ENCODE assay signal across 1 cellular context in the genomic region with DNA sequence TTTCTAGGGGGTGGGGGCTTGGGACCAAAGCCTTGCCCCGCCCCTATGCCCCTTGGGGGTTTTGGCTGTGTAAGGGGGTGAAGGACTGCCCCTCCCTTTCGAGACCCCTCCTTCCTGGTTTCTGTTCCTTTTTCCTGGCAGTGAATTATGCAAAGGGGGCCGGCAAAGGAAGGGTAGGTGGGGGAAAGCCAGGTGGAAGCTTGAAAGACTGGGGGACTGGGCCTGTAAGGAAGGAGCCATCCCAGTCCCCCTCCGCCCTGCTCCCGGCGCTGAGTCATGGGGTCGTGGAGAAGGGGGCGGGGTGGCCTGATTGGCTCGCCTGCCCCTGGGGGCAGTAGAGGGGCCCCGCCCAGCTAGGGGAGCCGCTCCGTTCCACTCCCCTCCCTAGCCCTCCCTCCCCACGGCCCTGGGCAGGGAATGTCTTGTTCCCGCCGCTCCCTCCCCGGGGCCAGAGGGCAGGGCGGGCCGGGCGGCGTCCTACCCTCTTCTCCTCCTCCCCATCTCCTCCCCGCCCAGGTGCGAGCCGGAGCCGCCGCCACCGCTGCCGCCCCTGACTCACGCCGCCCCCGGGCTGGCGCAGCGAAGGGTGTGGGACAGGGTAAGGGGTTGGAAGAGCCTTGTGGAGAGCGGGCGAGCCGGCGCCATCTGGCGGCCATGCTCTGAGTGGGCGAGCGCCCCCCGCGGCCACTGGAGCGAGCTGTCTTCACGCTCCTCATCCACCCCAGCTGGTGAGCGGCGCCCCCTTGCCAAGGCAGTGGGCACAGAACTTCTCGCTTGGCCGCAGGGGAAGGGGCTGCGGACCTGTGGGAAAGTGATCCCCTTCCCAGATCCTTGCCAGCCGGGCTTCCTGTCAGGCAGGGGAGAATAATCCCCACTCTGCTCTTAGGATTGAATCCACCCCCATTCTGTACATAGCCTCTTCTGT.
TF ChIP-seq lines count a peak whose summit lies in the region.

No MANE protein-coding gene starts in this region.

TF ChIP-seq in K562, 482 proteins besides CTCF, POLR2A, EP300 and RAD21 (continued from another document and continues in another):
- TF ChIP-seq CREB1 (IDR thresholded peaks at IDR 0.05) (peak; percentile 39), CREB1 (CRISPR knock-in tag; IDR thresholded peaks at IDR 0.05) (peak; percentile 70), POU5F1 (IDR thresholded peaks at IDR 0.05; ENCODE audit: borderline replicate concordance, low read depth, low read length, partially characterized antibody) (no peak), ELF2 (CRISPR knock-in tag; IDR thresholded peaks at IDR 0.05) (peak; percentile 74), THRAP3 (IDR thresholded peaks at IDR 0.05; ENCODE audit: borderline replicate concordance) (no peak), ELF4 (CRISPR knock-in tag; IDR thresholded peaks at IDR 0.05) (peak; percentile 90), ZBED1 (IDR thresholded peaks at IDR 0.05) (peak; percentile 72; the same call in 1 of the 2 replicates), CBFA2T3 (IDR thresholded peaks at IDR 0.05) (peak; percentile 48), DPF2 (IDR thresholded peaks at IDR 0.05) (peak; percentile 73; the same call in 1 of the 2 replicates), MAZ (CRISPR knock-in tag; conservative IDR thresholded peaks at IDR 0.05 in 1 of 2, IDR thresholded peaks at IDR 0.05 in 1 of 2) (peak; percentile 98 to 99), KLF16 (IDR thresholded peaks at IDR 0.05) (peak; percentile 79), ZNF165 (CRISPR knock-in tag; IDR thresholded peaks at IDR 0.05; ENCODE audit: borderline replicate concordance) (no peak), CCNT2 (IDR thresholded peaks at IDR 0.05; ENCODE audit: borderline replicate concordance, extremely low read depth, insufficient read length, low read depth, low read length) (peak; percentile 95), PTBP1 (IDR thresholded peaks at IDR 0.05; ENCODE audit: low read depth, low read length) (no peak), RUNX1 (IDR thresholded peaks at IDR 0.05; ENCODE audit: low read depth) (no peak), HNRNPLL (IDR thresholded peaks at IDR 0.05; ENCODE audit: low read depth, low read length, poor library complexity, severe bottlenecking) (no peak), YY1 (IDR thresholded peaks at IDR 0.05; ENCODE audit: borderline replicate concordance in 1 of 3, control insufficient read depth in 1 of 3, extremely low read depth in 1 of 3, insufficient read depth in 3 of 3, insufficient read length in 1 of 3, insufficient replicate concordance in 2 of 3, low read depth in 1 of 3, low read length in 2 of 3) (peak in 2 of 3 experiments; percentile 74 to 81), ARID2 (IDR thresholded peaks at IDR 0.05) (peak; percentile 78), PHF21A (IDR thresholded peaks at IDR 0.05; ENCODE audit: borderline replicate concordance, low read depth) (peak; percentile 91; the same call in 1 of the 2 replicates), CBX5 (IDR thresholded peaks at IDR 0.05; ENCODE audit: borderline replicate concordance, low read depth) (0 out of 2 replicates have a peak, but pooled peaks have one; percentile 31), KAT2B (IDR thresholded peaks at IDR 0.05; ENCODE audit: low read depth, low read length) (no peak), ZC3H8 (IDR thresholded peaks at IDR 0.05) (no peak), ATF7 (IDR thresholded peaks at IDR 0.05) (peak; percentile 82), NRF1 (conservative IDR thresholded peaks at IDR 0.05 in 1 of 2, IDR thresholded peaks at IDR 0.05 in 1 of 2) (peak; percentile 65 to 75), CC2D1A (IDR thresholded peaks at IDR 0.05) (0 out of 2 replicates have a peak, but pooled peaks have one; percentile 21), ZNF184 (CRISPR knock-in tag; IDR thresholded peaks at IDR 0.05) (no peak), MEIS2 (IDR thresholded peaks at IDR 0.05; ENCODE audit: partially characterized antibody) (peak; percentile 24), TRIM28 (IDR thresholded peaks at IDR 0.05) (peak; percentile 32; the same call in 1 of the 2 replicates), CBX1 (IDR thresholded peaks at IDR 0.05; ENCODE audit: low read depth) (peak; percentile 88), RB1 (IDR thresholded peaks at IDR 0.05; ENCODE audit: low read depth) (peak; percentile 96), POLR2B (IDR thresholded peaks at IDR 0.05; ENCODE audit: low read depth, partially characterized antibody) (peak; percentile 68), MED1 (CRISPR knock-in tag; IDR thresholded peaks at IDR 0.05; ENCODE audit: borderline replicate concordance) (no peak), POLR2AphosphoS5 (IDR thresholded peaks at IDR 0.05; ENCODE audit: control insufficient read depth, insufficient read depth, low read depth, low read length) (peak; percentile 55; the same call in 1 of the 2 replicates), ATF1 (CRISPR knock-in tag; IDR thresholded peaks at IDR 0.05) (no peak), ATF1 (tag; IDR thresholded peaks at IDR 0.05) (peak; percentile 67), ZNF431 (CRISPR knock-in tag; IDR thresholded peaks at IDR 0.05) (peak; percentile 21; the same call in 1 of the 2 replicates), KDM4B (IDR thresholded peaks at IDR 0.05; ENCODE audit: borderline replicate concordance in 2 of 2, low read depth in 1 of 2) (0 out of 4 replicates have a peak, but pooled peaks of 1 of the 2 experiments have one; percentile 53), RBFOX2 (IDR thresholded peaks at IDR 0.05; ENCODE audit: low read depth, low read length) (peak; percentile 81), ETV6 (IDR thresholded peaks at IDR 0.05; ENCODE audit: borderline replicate concordance in 1 of 2, low read depth in 2 of 2, low read length in 1 of 2) (0 out of 4 replicates have a peak, but pooled peaks of 1 of the 2 experiments have one; percentile 55), ETV6 (CRISPR knock-in tag; IDR thresholded peaks at IDR 0.05; ENCODE audit: borderline replicate concordance) (no peak), POLR2H (tag; IDR thresholded peaks at IDR 0.05; ENCODE audit: low read depth) (peak; percentile 57; the same call in 1 of the 2 replicates), HDGF (IDR thresholded peaks at IDR 0.05) (0 out of 2 replicates have a peak, but pooled peaks have one; percentile 41), MTA3 (IDR thresholded peaks at IDR 0.05; ENCODE audit: borderline replicate concordance) (peak; percentile 97), BCOR (IDR thresholded peaks at IDR 0.05) (peak; percentile 45; the same call in 1 of the 2 replicates), NFE2L1 (tag; IDR thresholded peaks at IDR 0.05; ENCODE audit: borderline replicate concordance, low read depth) (no peak), U2AF1 (optimal IDR thresholded peaks at IDR 0.05; ENCODE audit: low read depth, low read length) (peak; percentile 82)
- TF ChIP-seq, protein P1, sequence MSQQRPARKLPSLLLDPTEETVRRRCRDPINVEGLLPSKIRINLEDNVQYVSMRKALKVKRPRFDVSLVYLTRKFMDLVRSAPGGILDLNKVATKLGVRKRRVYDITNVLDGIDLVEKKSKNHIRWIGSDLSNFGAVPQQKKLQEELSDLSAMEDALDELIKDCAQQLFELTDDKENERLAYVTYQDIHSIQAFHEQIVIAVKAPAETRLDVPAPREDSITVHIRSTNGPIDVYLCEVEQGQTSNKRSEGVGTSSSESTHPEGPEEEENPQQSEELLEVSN (IDR thresholded peaks at IDR 0.05; ENCODE audit: borderline replicate concordance in 1 of 2, extremely low read depth in 1 of 2, insufficient read depth in 1 of 2, insufficient read length in 1 of 2, low read depth in 1 of 2, low read length in 1 of 2, poor library complexity in 1 of 2, severe bottlenecking in 1 of 2) = peak; percentile 33 to 41
- TF ChIP-seq, protein P2, sequence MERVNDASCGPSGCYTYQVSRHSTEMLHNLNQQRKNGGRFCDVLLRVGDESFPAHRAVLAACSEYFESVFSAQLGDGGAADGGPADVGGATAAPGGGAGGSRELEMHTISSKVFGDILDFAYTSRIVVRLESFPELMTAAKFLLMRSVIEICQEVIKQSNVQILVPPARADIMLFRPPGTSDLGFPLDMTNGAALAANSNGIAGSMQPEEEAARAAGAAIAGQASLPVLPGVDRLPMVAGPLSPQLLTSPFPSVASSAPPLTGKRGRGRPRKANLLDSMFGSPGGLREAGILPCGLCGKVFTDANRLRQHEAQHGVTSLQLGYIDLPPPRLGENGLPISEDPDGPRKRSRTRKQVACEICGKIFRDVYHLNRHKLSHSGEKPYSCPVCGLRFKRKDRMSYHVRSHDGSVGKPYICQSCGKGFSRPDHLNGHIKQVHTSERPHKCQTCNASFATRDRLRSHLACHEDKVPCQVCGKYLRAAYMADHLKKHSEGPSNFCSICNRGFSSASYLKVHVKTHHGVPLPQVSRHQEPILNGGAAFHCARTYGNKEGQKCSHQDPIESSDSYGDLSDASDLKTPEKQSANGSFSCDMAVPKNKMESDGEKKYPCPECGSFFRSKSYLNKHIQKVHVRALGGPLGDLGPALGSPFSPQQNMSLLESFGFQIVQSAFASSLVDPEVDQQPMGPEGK (CRISPR knock-in tag; IDR thresholded peaks at IDR 0.05; ENCODE audit: borderline replicate concordance) = no peak
- TF ChIP-seq, protein P3, sequence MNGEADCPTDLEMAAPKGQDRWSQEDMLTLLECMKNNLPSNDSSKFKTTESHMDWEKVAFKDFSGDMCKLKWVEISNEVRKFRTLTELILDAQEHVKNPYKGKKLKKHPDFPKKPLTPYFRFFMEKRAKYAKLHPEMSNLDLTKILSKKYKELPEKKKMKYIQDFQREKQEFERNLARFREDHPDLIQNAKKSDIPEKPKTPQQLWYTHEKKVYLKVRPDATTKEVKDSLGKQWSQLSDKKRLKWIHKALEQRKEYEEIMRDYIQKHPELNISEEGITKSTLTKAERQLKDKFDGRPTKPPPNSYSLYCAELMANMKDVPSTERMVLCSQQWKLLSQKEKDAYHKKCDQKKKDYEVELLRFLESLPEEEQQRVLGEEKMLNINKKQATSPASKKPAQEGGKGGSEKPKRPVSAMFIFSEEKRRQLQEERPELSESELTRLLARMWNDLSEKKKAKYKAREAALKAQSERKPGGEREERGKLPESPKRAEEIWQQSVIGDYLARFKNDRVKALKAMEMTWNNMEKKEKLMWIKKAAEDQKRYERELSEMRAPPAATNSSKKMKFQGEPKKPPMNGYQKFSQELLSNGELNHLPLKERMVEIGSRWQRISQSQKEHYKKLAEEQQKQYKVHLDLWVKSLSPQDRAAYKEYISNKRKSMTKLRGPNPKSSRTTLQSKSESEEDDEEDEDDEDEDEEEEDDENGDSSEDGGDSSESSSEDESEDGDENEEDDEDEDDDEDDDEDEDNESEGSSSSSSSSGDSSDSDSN (IDR thresholded peaks at IDR 0.05; ENCODE audit: borderline replicate concordance in 1 of 2, low read depth in 2 of 2, low read length in 2 of 2) = peak; percentile 58 to 95; a peak in 2 of 4 replicates
- TF ChIP-seq, protein P4, sequence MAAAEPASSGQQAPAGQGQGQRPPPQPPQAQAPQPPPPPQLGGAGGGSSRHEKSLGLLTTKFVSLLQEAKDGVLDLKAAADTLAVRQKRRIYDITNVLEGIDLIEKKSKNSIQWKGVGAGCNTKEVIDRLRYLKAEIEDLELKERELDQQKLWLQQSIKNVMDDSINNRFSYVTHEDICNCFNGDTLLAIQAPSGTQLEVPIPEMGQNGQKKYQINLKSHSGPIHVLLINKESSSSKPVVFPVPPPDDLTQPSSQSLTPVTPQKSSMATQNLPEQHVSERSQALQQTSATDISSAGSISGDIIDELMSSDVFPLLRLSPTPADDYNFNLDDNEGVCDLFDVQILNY (CRISPR knock-in tag; IDR thresholded peaks at IDR 0.05) = peak; percentile 91; the same call in 1 of the 2 replicates
- TF ChIP-seq, protein P5, sequence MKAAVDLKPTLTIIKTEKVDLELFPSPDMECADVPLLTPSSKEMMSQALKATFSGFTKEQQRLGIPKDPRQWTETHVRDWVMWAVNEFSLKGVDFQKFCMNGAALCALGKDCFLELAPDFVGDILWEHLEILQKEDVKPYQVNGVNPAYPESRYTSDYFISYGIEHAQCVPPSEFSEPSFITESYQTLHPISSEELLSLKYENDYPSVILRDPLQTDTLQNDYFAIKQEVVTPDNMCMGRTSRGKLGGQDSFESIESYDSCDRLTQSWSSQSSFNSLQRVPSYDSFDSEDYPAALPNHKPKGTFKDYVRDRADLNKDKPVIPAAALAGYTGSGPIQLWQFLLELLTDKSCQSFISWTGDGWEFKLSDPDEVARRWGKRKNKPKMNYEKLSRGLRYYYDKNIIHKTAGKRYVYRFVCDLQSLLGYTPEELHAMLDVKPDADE (conservative IDR thresholded peaks at IDR 0.05; ENCODE audit: control insufficient read depth, low read depth, low read length) = peak; percentile 25; the same call in 1 of the 2 replicates
- TF ChIP-seq, protein P6, sequence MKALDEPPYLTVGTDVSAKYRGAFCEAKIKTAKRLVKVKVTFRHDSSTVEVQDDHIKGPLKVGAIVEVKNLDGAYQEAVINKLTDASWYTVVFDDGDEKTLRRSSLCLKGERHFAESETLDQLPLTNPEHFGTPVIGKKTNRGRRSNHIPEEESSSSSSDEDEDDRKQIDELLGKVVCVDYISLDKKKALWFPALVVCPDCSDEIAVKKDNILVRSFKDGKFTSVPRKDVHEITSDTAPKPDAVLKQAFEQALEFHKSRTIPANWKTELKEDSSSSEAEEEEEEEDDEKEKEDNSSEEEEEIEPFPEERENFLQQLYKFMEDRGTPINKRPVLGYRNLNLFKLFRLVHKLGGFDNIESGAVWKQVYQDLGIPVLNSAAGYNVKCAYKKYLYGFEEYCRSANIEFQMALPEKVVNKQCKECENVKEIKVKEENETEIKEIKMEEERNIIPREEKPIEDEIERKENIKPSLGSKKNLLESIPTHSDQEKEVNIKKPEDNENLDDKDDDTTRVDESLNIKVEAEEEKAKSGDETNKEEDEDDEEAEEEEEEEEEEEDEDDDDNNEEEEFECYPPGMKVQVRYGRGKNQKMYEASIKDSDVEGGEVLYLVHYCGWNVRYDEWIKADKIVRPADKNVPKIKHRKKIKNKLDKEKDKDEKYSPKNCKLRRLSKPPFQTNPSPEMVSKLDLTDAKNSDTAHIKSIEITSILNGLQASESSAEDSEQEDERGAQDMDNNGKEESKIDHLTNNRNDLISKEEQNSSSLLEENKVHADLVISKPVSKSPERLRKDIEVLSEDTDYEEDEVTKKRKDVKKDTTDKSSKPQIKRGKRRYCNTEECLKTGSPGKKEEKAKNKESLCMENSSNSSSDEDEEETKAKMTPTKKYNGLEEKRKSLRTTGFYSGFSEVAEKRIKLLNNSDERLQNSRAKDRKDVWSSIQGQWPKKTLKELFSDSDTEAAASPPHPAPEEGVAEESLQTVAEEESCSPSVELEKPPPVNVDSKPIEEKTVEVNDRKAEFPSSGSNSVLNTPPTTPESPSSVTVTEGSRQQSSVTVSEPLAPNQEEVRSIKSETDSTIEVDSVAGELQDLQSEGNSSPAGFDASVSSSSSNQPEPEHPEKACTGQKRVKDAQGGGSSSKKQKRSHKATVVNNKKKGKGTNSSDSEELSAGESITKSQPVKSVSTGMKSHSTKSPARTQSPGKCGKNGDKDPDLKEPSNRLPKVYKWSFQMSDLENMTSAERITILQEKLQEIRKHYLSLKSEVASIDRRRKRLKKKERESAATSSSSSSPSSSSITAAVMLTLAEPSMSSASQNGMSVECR (CRISPR knock-in tag; IDR thresholded peaks at IDR 0.05) = peak; percentile 73
- TF ChIP-seq, protein P7, sequence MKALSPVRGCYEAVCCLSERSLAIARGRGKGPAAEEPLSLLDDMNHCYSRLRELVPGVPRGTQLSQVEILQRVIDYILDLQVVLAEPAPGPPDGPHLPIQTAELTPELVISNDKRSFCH (CRISPR knock-in tag; IDR thresholded peaks at IDR 0.05) = no peak
- TF ChIP-seq, protein P7 (tag; IDR thresholded peaks at IDR 0.05) = peak; percentile 90; the same call in 1 of the 2 replicates
